24 cellular contexts compared by ENCODE assay signal in genomic region chrX:45537936-45538335, GRCh38.
DNase-seq lines count a peak whose midpoint lies in the region; ATAC-seq, FAIRE-seq and TF ChIP-seq lines count a peak whose summit lies in the region.
"Had no signal": no experiment of that assay in that cellular context is flagged by ENCODE, and none has a peak within 500 bp of the region (broad histone marks: within the 10 kb centered on the region; RNA-seq: fewer than 3 reads in every experiment).

No MANE protein-coding gene starts in this region.

- dilution Hi-C loops in mammary epithelial cell (cut with HindIII; ENCODE audit: low sequenced_read_pairs): no loop called here

- no peak overlapping the region for H3K4me2 ChIP-seq in mammary epithelial cell (ENCODE audit: insufficient read depth, low read depth, low read length)
- H3K4me2 ChIP-seq: BLaER1 treated with 17β-estradiol and CSF1 and Interleukin-3, amounts not matched to agents 10 nM and 100 nM had no signal

- H3K27ac ChIP-seq in mammary epithelial cell (ENCODE audit: insufficient read depth, low read depth, low read length) (no peak overlapping the region), breast epithelium (no peak overlapping the region)
- H3K27ac ChIP-seq: 22Rv1; BLaER1 treated with 17β-estradiol and CSF1 and Interleukin-3, amounts not matched to agents 10 nM and 100 nM had no signal

- no peaks in the 10 kb centered on the region for H3K79me2 ChIP-seq in mammary epithelial cell (ENCODE audit: insufficient read depth, low read length)

- no peak overlapping the region for H2AFZ ChIP-seq in mammary epithelial cell (ENCODE audit: low read depth, low read length)

- no peak for ATAC-seq in HG03354 (IDR thresholded peaks at IDR 0.05; ENCODE audit: poor library complexity, severe bottlenecking, unreplicated experiment)

- H3K27me3 ChIP-seq in mammary epithelial cell (ENCODE audit: insufficient read depth, low read length): no peaks in the 10 kb centered on the region
- H3K27me3 ChIP-seq in breast epithelium: peaks cover 0 to 24% of the 10 kb centered on the region in 2 donors
- H3K27me3 ChIP-seq: BE2C; BLaER1 treated with 17β-estradiol and CSF1 and Interleukin-3, amounts not matched to agents 10 nM and 100 nM had no signal

- H3K4me3 ChIP-seq in mammary epithelial cell (replicated peaks in 1 of 3; ENCODE audit: insufficient read depth in 1 of 3, low read depth in 2 of 3, low read length in 3 of 3): no peak overlapping the region
- H3K4me3 ChIP-seq in breast epithelium: no peak overlapping the region
- no peak overlapping the region for H3K4me3 ChIP-seq in fibroblast of villous mesenchyme (ENCODE audit: low read depth, low read length)
- H3K4me3 ChIP-seq: BLaER1 treated with 17β-estradiol and CSF1 and Interleukin-3, amounts not matched to agents 10 nM and 100 nM had no signal

- in situ Hi-C loops in mammary epithelial cell (cut with MboI; ENCODE audit: low sequenced_read_pairs in 2 of 2): no loop called here

- intact Hi-C loops in mammary epithelial cell (cut with micrococcal nuclease) (no loop called here), breast epithelium (cut with DNase I; ENCODE audit: low total_unique reads) (no loop called here)

- no peak overlapping the region for H3K9ac ChIP-seq in mammary epithelial cell (ENCODE audit: insufficient read depth, low read length)
- H3K9ac ChIP-seq: BLaER1 treated with 17β-estradiol and CSF1 and Interleukin-3, amounts not matched to agents 10 nM and 100 nM had no signal

- WGBS in mammary epithelial cell (ENCODE audit: low coverage, missing lambda C conversion rate): 71% methylated on average over 1 of the region's 1 CpG

- DNase-seq in mammary epithelial cell: peak; percentile 27
- no peak for DNase-seq in breast epithelium (ENCODE audit: low spot score in 2 of 2)
- DNase-seq in fibroblast of villous mesenchyme (ENCODE audit: low read depth): peak; percentile 36
- DNase-seq in H54 (ENCODE audit: insufficient read length, low spot score): no peak
- no peak for DNase-seq in GM03348 (ENCODE audit: low spot score)
- DNase-seq: AML-193; BE2C; CD4-positive, alpha-beta T cell; CD8-positive, alpha-beta memory T cell; DMS 273 treated with DMSO at 0.1 percent for 48 hours; DMS79; EL; GDM1; GOT3; H7; HCEC 1CT had no signal

- H4K20me1 ChIP-seq in mammary epithelial cell (ENCODE audit: insufficient read depth, low read length): no peaks in the 10 kb centered on the region
- H4K20me1 ChIP-seq: BLaER1 treated with 17β-estradiol and CSF1 and Interleukin-3, amounts not matched to agents 10 nM and 100 nM had no signal

- TF ChIP-seq POLR2A in breast epithelium (IDR thresholded peaks at IDR 0.05) (no peak), H54 (IDR thresholded peaks at IDR 0.05; ENCODE audit: low read depth, low read length) (no peak)

- H3K36me3 ChIP-seq in mammary epithelial cell (ENCODE audit: insufficient read depth, low read length) (no peaks in the 10 kb centered on the region), breast epithelium (no peaks in the 10 kb centered on the region)
- H3K36me3 ChIP-seq: BE2C; BLaER1 treated with 17β-estradiol and CSF1 and Interleukin-3, amounts not matched to agents 10 nM and 100 nM had no signal

- no peak for TF ChIP-seq CTCF in mammary epithelial cell (conservative IDR thresholded peaks at IDR 0.05 in 1 of 2, IDR thresholded peaks at IDR 0.05 in 1 of 2; ENCODE audit: extremely low read depth in 1 of 2, insufficient read depth in 1 of 2, low read depth in 1 of 2, low read length in 2 of 2)
- no peak for TF ChIP-seq CTCF in breast epithelium (IDR thresholded peaks at IDR 0.05)
- TF ChIP-seq CTCF in fibroblast of villous mesenchyme (IDR thresholded peaks at IDR 0.05; ENCODE audit: insufficient read depth, low read depth, low read length): no peak

- CTCF ChIA-PET in mammary epithelial cell (lab: Charles Lee; ENCODE audit: low non-redundant PET): no interaction called here

- peaks cover 4% of the 10 kb centered on the region for H3K9me3 ChIP-seq in mammary epithelial cell (replicated peaks; ENCODE audit: insufficient read depth, low read length)
- no peaks in the 10 kb centered on the region for H3K9me3 ChIP-seq in breast epithelium
- H3K9me3 ChIP-seq: BE2C had no signal

- FAIRE-seq in colon (lab: Jason Lieb, UNC) (peak; percentile 58), H54 (lab: Jason Lieb, UNC) (no peak)
- FAIRE-seq: A204.1, D721Med, GM12891, GM18507 had no signal

- H3K4me1 ChIP-seq in mammary epithelial cell (ENCODE audit: insufficient read depth, low read length): no peaks in the 10 kb centered on the region
- H3K4me1 ChIP-seq in breast epithelium: no peaks in the 10 kb centered on the region
- H3K4me1 ChIP-seq: BE2C; BLaER1 treated with 17β-estradiol and CSF1 and Interleukin-3, amounts not matched to agents 10 nM and 100 nM had no signal

- BruUV-seq in mammary epithelial cell (replicated peaks; lab: Mats Ljungman, UMichigan): no TSS peak

Comparison
In these comparisons a context has a peak if more than half of its experiments do, and no peak if none do; other contexts are left out.
1. DNase-seq: peak in mammary epithelial cell (single experiment) and fibroblast of villous mesenchyme (single experiment); none in breast epithelium (0 of 2), H54 (single experiment) and GM03348 (single experiment).